In the genomic region with DNA sequence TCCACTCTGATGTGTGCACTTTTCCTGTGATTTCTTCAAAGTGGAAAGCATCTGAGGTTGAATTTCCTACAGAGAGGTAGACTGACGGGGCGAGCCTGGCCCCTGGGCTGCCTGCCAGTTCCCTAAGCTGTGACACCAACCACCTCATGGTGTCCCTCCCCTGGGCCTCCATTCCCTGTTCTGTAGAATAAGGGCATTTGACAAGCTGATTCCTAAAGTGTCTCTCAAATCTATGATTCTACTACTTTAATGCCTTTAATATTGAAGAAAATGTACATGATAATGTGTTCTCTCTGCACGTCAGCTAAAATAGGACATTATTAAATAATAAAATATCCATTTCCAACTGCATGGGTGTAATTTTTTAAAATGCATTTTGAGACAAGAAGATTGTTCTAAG, we compare ENCODE assay signal across 3 cellular contexts.
"Had no signal": no experiment of that assay in that cellular context is flagged by ENCODE, and none has a peak within 500 bp of the region (broad histone marks: within the 10 kb centered on the region; RNA-seq: fewer than 3 reads in every experiment).

No MANE protein-coding gene starts in this region.

- ATAC-seq: GM12878 had no signal

- H3K4me3 ChIP-seq: GM12878 had no signal

- DNase-seq: GDM1, GF-D8 had no signal
